In genomic region chr5:10090074-10090473, GRCh38 we compare ENCODE assay signal across 36 cellular contexts.
"Had no signal": no experiment of that assay in that cellular context is flagged by ENCODE, and none has a peak within 500 bp of the region (broad histone marks: within the 10 kb centered on the region; RNA-seq: fewer than 3 reads in every experiment).

No MANE protein-coding gene starts in this region.

- H3K9me3 ChIP-seq: adrenal gland, body of pancreas had no signal

- ATAC-seq: activated naive CD4-positive, alpha-beta T cell treated with anti-CD3 and anti-CD28 coated beads, Interleukin-2, amount 50 U/mL, for 72 hours; activated T-cell treated with anti-CD3 and anti-CD28 coated beads, Interleukin-2, amount 50 U/mL, for 4 hours; body of pancreas had no signal

- DNase-seq: activated B cell treated with CpG ODN at 0.5 μM for 24 hours; activated CD4-positive, alpha-beta T cell treated with anti-CD3 and anti-CD28 coated beads, Interleukin-2, amount 10 ng/mL, durations not matched to agents 24 days and 14 days; activated CD4-positive, alpha-beta T cell treated with anti-CD3 and anti-CD28 coated beads, Interleukin-2, amount 50 U/mL, for 4 hours; activated CD4-positive, CD25-positive, alpha-beta regulatory T cell treated with anti-CD3 and anti-CD28 coated beads, Interleukin-2, amount 50 U/mL, for 72 hours; activated CD8-positive, alpha-beta memory T cell treated with anti-CD3 and anti-CD28 coated beads, Interleukin-2, amount 50 U/mL, for 4 hours; activated gamma-delta T cell treated with Interleukin-2 at 50 U/mL for 16 hours; activated naive CD4-positive, alpha-beta T cell treated with anti-CD3 and anti-CD28 coated beads for 36 hours; activated T-cell treated with anti-CD3 and anti-CD28 coated beads for 4 hours; activated T-cell treated with anti-CD3 and anti-CD28 coated beads, Interleukin-2, amount 50 U/mL, for 4 hours; adrenal gland; body of pancreas; Kasumi-1; KG1; MG63; MV-4-11; NCI-H1092; NCI-H1436 treated with DMSO at 0.1 percent for 48 hours; NCI-H1694 treated with DMSO at 0.1 percent for 48 hours; NCI-H2029 treated with DMSO at 0.1 percent for 48 hours; NCI-H2107; NCI-H2171; NCI-H510A; NCI-H526; NCI-H748 treated with DMSO at 0.1 percent for 48 hours; NK-92 treated with Interleukin-12 subunit alpha and Interleukin-12 subunit beta, amount 100 ng/mL, for 24 hours; PC-9; Right ventricle myocardium superior; SW 1271; T-helper 1 cell; T-helper 2 cell; T-helper 9 cell had no signal

- H3K4me3 ChIP-seq: adrenal gland, body of pancreas, breast epithelium, MG63, PC-9 had no signal

- H3K27ac ChIP-seq: adrenal gland, body of pancreas, breast epithelium, PC-9 had no signal

- H3K27ac Mint-ChIP-seq: activated B cell treated with CpG ODN at 0.5 μM for 24 hours; activated CD4-positive, alpha-beta T cell treated with anti-CD3 and anti-CD28 coated beads, Interleukin-2, amount 10 ng/mL, durations not matched to agents 24 days and 14 days; activated naive CD4-positive, alpha-beta T cell treated with anti-CD3 and anti-CD28 coated beads for 36 hours; activated naive CD4-positive, alpha-beta T cell treated with anti-CD3 and anti-CD28 coated beads, Interleukin-2, amount 50 U/mL, for 72 hours; activated T-helper 1 cell treated with anti-CD3 and anti-CD28 coated beads, Interleukin-12 subunit alpha, Interleukin-12 subunit beta, Interleukin-2, Interleukin-4 antibody, amounts not matched to agents 30 ng/mL and 10 ng/mL and 1 ng/mL, durations not matched to agents 14 hours and 24 hours and 36 hours had no signal

- H3K4me3 Mint-ChIP-seq: activated B cell treated with CpG ODN at 0.5 μM for 24 hours; activated CD4-positive, alpha-beta T cell treated with anti-CD3 and anti-CD28 coated beads, Interleukin-2, amount 10 ng/mL, durations not matched to agents 24 days and 14 days; activated naive CD4-positive, alpha-beta T cell treated with anti-CD3 and anti-CD28 coated beads for 36 hours; activated T-cell treated with anti-CD3 and anti-CD28 coated beads, Interleukin-2, amount 50 U/mL, for 4 hours; activated T-helper 1 cell treated with anti-CD3 and anti-CD28 coated beads, Interleukin-12 subunit alpha, Interleukin-12 subunit beta, Interleukin-2, Interleukin-4 antibody, amounts not matched to agents 30 ng/mL and 10 ng/mL and 1 ng/mL, durations not matched to agents 14 hours and 24 hours and 36 hours had no signal

- FAIRE-seq: astrocyte, RCC 7860 had no signal

- H2AFZ ChIP-seq: PC-9 had no signal

- H3K4me2 ChIP-seq: PC-9 had no signal

- H3K27me3 ChIP-seq: adrenal gland, body of pancreas, breast epithelium, MG63 had no signal

- H3K36me3 ChIP-seq: adrenal gland, breast epithelium, MG63 had no signal

- H3K4me1 ChIP-seq: body of pancreas, breast epithelium had no signal

- H3K27me3 Mint-ChIP-seq: activated B cell treated with CpG ODN at 0.5 μM for 24 hours; activated CD4-positive, alpha-beta T cell treated with anti-CD3 and anti-CD28 coated beads, Interleukin-2, amount 10 ng/mL, durations not matched to agents 24 days and 14 days had no signal

- H3K4me1 Mint-ChIP-seq: activated B cell treated with CpG ODN at 0.5 μM for 24 hours; activated CD4-positive, alpha-beta T cell treated with anti-CD3 and anti-CD28 coated beads, Interleukin-2, amount 10 ng/mL, durations not matched to agents 24 days and 14 days had no signal
